In the genomic region with DNA sequence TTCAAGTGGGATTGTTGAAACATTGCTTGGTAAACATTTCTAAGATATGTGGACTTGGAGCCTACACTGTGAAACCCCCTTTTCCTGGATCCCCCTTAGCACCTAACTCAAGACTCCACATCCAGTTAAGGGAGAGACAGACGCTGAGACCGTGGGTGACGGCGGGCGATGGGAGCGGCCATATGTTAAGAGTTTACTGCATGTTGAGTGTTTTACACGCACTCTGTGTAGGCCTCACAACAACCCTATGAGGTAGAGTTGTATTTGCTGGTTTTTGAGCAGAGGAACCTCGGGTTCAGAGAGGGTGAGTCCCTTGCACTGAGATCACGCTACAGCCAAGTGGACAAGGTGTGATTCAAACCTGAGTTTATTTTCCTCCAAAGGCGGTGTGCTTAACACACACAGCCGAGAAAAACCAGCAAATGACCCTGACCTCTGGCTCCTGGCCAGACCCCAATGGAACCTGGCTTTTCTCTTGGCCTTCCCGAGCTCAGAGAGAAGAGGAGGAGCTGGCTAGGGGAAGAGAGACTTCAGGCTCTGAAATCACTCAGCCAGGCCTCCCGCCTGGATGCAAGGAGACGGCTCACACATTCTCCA, we compare ENCODE assay signal across 1 cellular context.
TF ChIP-seq lines count a peak whose summit lies in the region.

No MANE protein-coding gene starts in this region.

TF ChIP-seq in liver, 16 proteins besides CTCF, POLR2A, EP300 and RAD21 (continued from another document):
- TF ChIP-seq, protein P1, sequence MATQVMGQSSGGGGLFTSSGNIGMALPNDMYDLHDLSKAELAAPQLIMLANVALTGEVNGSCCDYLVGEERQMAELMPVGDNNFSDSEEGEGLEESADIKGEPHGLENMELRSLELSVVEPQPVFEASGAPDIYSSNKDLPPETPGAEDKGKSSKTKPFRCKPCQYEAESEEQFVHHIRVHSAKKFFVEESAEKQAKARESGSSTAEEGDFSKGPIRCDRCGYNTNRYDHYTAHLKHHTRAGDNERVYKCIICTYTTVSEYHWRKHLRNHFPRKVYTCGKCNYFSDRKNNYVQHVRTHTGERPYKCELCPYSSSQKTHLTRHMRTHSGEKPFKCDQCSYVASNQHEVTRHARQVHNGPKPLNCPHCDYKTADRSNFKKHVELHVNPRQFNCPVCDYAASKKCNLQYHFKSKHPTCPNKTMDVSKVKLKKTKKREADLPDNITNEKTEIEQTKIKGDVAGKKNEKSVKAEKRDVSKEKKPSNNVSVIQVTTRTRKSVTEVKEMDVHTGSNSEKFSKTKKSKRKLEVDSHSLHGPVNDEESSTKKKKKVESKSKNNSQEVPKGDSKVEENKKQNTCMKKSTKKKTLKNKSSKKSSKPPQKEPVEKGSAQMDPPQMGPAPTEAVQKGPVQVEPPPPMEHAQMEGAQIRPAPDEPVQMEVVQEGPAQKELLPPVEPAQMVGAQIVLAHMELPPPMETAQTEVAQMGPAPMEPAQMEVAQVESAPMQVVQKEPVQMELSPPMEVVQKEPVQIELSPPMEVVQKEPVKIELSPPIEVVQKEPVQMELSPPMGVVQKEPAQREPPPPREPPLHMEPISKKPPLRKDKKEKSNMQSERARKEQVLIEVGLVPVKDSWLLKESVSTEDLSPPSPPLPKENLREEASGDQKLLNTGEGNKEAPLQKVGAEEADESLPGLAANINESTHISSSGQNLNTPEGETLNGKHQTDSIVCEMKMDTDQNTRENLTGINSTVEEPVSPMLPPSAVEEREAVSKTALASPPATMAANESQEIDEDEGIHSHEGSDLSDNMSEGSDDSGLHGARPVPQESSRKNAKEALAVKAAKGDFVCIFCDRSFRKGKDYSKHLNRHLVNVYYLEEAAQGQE (IDR thresholded peaks at IDR 0.05): no peak
- TF ChIP-seq NR2F2 (IDR thresholded peaks at IDR 0.05) (peak; percentile 84), MAX (IDR thresholded peaks at IDR 0.05) (peak; percentile 51), TAF1 (conservative IDR thresholded peaks at IDR 0.05) (no peak), ZBTB33 (IDR thresholded peaks at IDR 0.05) (no peak), FOXA1 (IDR thresholded peaks at IDR 0.05) (peak; percentile 15), EGR1 (IDR thresholded peaks at IDR 0.05; ENCODE audit: low read depth in 2 of 2) (peak in 1 of 2 donors; percentile 48), YY1 (IDR thresholded peaks at IDR 0.05) (peak; percentile 40)
- TF ChIP-seq, protein P2, sequence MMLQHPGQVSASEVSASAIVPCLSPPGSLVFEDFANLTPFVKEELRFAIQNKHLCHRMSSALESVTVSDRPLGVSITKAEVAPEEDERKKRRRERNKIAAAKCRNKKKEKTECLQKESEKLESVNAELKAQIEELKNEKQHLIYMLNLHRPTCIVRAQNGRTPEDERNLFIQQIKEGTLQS (IDR thresholded peaks at IDR 0.05): no peak
